Comparison of ENCODE assay signal across 2 cellular contexts in the genomic region with DNA sequence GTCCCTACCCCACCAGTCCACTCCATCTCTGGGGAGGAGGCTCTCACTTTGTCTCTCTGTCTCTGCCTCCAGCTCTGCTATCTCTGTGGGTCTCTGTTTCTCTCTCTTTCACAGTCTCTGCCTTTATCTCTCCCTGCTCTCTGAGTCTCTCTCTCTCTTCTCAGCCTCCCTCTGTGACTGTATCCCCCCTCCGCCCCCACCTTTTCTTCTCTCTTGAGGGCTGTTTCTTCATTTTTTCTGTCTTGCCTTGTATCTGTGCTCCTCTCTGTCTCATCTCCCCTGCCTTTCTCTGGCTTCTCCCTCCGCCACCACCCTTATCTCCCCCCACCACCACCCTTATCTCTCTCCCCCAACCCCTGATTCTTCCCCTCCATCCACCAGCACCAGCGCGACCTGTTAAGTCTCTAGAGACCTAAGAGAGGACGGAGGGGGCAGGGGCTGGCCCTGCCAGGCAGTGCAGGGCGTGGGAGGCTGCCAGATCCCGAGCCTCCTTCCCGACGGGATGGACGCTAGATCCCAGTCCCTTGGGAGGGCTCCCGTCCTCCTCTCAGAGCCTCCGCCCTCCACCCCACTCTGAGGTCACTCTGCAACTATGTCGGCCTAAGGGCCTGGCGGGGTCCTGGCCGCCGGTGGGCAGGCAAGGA.
TF ChIP-seq lines count a peak whose summit lies in the region.

No MANE protein-coding gene starts in this region.

TF ChIP-seq in liver, 16 proteins besides CTCF, POLR2A, EP300 and RAD21:
- TF ChIP-seq GABPA (IDR thresholded peaks at IDR 0.05 in 1 of 2, conservative IDR thresholded peaks at IDR 0.05 in 1 of 2) (no peak), HNF4G (IDR thresholded peaks at IDR 0.05) (no peak), RXRA (IDR thresholded peaks at IDR 0.05) (no peak)
- TF ChIP-seq, protein P1, sequence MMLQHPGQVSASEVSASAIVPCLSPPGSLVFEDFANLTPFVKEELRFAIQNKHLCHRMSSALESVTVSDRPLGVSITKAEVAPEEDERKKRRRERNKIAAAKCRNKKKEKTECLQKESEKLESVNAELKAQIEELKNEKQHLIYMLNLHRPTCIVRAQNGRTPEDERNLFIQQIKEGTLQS (IDR thresholded peaks at IDR 0.05), result no peak

TF ChIP-seq in HepG2, 621 proteins besides CTCF, POLR2A, EP300 and RAD21:
- TF ChIP-seq ZSCAN29 (CRISPR knock-in tag; conservative IDR thresholded peaks at IDR 0.05), result no peak
- no peak for TF ChIP-seq ZNF3 (CRISPR knock-in tag; IDR thresholded peaks at IDR 0.05)
- TF ChIP-seq ZSCAN12 (CRISPR knock-in tag; IDR thresholded peaks at IDR 0.05), result no peak
- TF ChIP-seq NR3C1 (CRISPR knock-in tag; IDR thresholded peaks at IDR 0.05), result no peak
- TF ChIP-seq DMAP1 (CRISPR knock-in tag; IDR thresholded peaks at IDR 0.05), result no peak
- no peak for TF ChIP-seq ZNF17 (CRISPR knock-in tag; IDR thresholded peaks at IDR 0.05)
- no peak for TF ChIP-seq POGZ (CRISPR knock-in tag; IDR thresholded peaks at IDR 0.05)
- no peak for TF ChIP-seq ZNF260 (CRISPR knock-in tag; IDR thresholded peaks at IDR 0.05; ENCODE audit: borderline replicate concordance, low read depth)
- no peak for TF ChIP-seq NFE2 (CRISPR knock-in tag; IDR thresholded peaks at IDR 0.05)
